Comparison of ENCODE assay signal across 9 cellular contexts in the genomic region with DNA sequence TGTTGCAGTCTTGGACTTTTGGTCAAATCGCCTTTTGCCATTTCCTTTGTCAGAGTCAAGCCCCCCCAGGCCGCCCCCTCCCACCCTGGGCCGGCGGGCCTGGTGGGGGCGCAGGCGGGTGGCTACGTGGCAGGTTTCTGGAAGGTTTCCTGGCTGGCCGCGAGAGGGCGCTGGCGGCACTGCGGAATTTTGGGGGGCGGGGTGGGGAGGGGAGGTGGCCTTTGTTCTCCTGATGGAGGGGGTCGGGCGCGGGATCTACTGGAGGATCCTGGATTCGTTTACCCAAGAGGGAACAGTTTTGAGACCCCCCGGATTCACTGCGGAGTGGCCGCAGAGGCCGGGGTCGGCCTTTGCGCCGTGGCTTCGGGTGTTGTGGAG. TPM values are rescaled to one million over a fixed set of nuclear protein-coding genes. Genes with fewer than 3 reads are reported as not detected.
DNase-seq lines count a peak whose midpoint lies in the region; TF ChIP-seq lines count a peak whose summit lies in the region.
"Had no signal": no experiment of that assay in that cellular context is flagged by ENCODE, and none has a peak within 500 bp of the region (broad histone marks: within the 10 kb centered on the region; RNA-seq: fewer than 3 reads in every experiment).

No MANE protein-coding gene starts in this region.

- peaks cover 39% of the 10 kb centered on the region for H3K36me3 ChIP-seq in SJSA1
- H3K36me3 ChIP-seq in sigmoid colon: no peaks in the 10 kb centered on the region

- H3K9me3 ChIP-seq in SJSA1 (replicated peaks): no peaks in the 10 kb centered on the region
- peaks cover 0 to 6% (median 6%) of the 10 kb centered on the region in 4 donors for H3K9me3 ChIP-seq in sigmoid colon

- intact Hi-C loops in sigmoid colon (cut with DNase I): no loop called here

- TF ChIP-seq CTCF in fibroblast of mammary gland (conservative IDR thresholded peaks at IDR 0.05; ENCODE audit: control insufficient read depth, insufficient read depth, low read depth, low read length) (no peak), sigmoid colon (IDR thresholded peaks at IDR 0.05) (peak in 1 of 4 experiments; percentile 24)

- TF ChIP-seq POLR2A in sigmoid colon (IDR thresholded peaks at IDR 0.05): no peak

- H3K4me1 ChIP-seq in SJSA1 (replicated peaks) (peaks cover 7% of the 10 kb centered on the region; the same call in 1 of the 2 replicates), sigmoid colon (peaks cover 0 to 8% (median 0%) of the 10 kb centered on the region in 4 donors)

- DNase-seq in ELR (ENCODE audit: low read depth): peak; percentile 54
- DNase-seq in SJSA1 (ENCODE audit: low read depth in 1 of 2, low spot score in 2 of 2): no peak
- no peak for DNase-seq in fibroblast of mammary gland (ENCODE audit: low read depth)
- DNase-seq in sigmoid colon: no peak
- no peak for DNase-seq in NCI-H1105 treated with DMSO at 0.1 percent for 48 hours (lab: John Stamatoyannopoulos, UW)
- no peak for DNase-seq in MV-4-11 (lab: John Stamatoyannopoulos, UW)
- no peak for DNase-seq in ecto neural progenitor cell (ENCODE audit: low spot score)
- no peak for DNase-seq in NCI-H1417 (lab: John Stamatoyannopoulos, UW)
- DNase-seq: activated CD4-positive, alpha-beta T cell treated with anti-CD3 and anti-CD28 coated beads, Interleukin-2, amount 50 U/mL, for 1 hour had no signal

- peak overlapping the region; percentile 54 for H3K4me3 ChIP-seq in SJSA1
- H3K4me3 ChIP-seq in fibroblast of mammary gland (ENCODE audit: control insufficient read depth, low read depth, low read length): peak overlapping the region; percentile 56
- H3K4me3 ChIP-seq in sigmoid colon: peak overlapping the region; percentile 12 to 41 (median 33)

- TF ChIP-seq EP300 in sigmoid colon (IDR thresholded peaks at IDR 0.05): no peak

- WGBS in sigmoid colon, 2 donors: 56 to 58% methylated on average over 25 of the region's 25 CpGs

- no peaks in the 10 kb centered on the region for H3K27me3 ChIP-seq in SJSA1 (replicated peaks)
- H3K27me3 ChIP-seq in sigmoid colon: peaks cover 0 to 62% (median 39%) of the 10 kb centered on the region in 3 donors

- H3K27ac ChIP-seq in SJSA1: peak overlapping the region; percentile 86
- H3K27ac ChIP-seq in sigmoid colon: peak overlapping the region in 1 of 4 donors; percentile 47

RNA-seq across cellular contexts. Expression of a gene that starts 1.2 kb away (rescaled TPM):
- total RNA-seq in SJSA1 (2014; rRNA removed; shearing (Covaris generic)): 37.3 and 39.1 TPM in 2 replicates
- total RNA-seq in sigmoid colon: 100 to 1,000 TPM in 1 of 4 donors, 10 to 100 TPM in 3; 28.0 to 168 (median 36.6) TPM
- polyA plus RNA-seq in sigmoid colon: 10 to 100 TPM in 1 of 3 donors, 1 to 10 TPM in 2; 3.5 to 18.0 (median 7.8) TPM
